1 cellular context compared by ENCODE assay signal in the genomic region with DNA sequence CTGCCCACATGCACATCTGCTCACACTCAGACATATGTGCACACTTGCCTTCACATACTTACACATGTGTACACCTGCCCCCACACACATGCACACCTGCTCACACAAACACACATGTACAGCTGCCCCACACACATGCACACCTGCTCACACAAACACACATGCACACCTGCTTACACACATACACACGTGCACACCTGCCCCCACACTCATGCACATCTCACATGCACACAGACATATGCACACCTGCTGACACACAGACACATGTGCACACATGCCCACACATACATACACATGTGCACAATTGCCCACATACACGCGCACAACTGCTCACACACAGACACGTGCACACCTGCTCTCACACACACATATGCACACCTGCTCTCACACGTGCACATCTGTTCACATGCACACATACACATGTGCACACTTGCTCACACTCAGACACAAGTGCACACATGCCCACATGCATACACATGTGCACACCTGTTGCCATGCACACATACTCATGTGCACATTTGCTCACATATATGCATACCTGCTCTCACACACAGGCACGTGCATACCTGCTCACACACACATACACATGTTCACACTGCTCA.
TF ChIP-seq lines count a peak whose summit lies in the region.

No MANE protein-coding gene starts in this region.

TF ChIP-seq in endothelial cell of umbilical vein, 7 proteins besides CTCF, POLR2A, EP300 and RAD21:
- TF ChIP-seq, protein P1, sequence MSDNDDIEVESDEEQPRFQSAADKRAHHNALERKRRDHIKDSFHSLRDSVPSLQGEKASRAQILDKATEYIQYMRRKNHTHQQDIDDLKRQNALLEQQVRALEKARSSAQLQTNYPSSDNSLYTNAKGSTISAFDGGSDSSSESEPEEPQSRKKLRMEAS (IDR thresholded peaks at IDR 0.05; ENCODE audit: insufficient read depth, insufficient read length), result peak; percentile 28
- no peak for TF ChIP-seq EZH2 (IDR thresholded peaks at IDR 0.05; ENCODE audit: borderline replicate concordance, low read depth, low read length, severe bottlenecking)
